Comparison of ENCODE assay signal across 8 cellular contexts in the genomic region with DNA sequence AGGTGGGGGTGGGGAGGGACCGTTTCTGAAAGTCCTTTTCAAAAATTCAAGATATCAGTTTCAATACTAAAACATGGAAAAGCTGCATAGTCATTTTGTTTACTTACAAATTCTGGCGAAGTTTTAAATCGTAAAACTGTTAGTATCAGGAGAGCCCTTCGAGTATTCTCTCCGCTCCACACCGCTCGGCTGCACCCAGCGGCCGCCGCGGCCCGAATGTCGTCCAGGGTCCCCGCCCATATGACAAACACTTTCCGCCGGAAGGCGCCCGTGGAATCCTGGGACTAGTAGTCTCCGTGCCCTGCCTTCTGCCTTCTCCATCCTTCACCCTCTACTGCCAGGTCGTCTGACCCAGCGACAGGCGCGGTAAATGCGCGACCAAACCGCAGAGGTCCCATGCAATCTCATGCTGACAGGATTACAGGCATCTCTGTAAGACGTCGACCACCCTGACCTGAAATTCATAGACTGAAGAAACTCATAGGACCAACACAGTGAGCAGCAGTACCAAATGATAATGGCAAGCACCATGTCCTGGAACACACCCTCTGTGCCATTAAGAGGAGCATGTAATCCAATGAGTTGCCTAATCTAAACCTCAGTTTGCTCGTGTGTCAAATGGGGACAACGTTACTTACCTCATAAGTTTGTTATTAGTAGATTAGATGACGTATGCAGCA. TPM values are rescaled to one million over a fixed set of nuclear protein-coding genes. Genes with fewer than 3 reads are reported as not detected.
A peak's percentile ranks its signal among the peaks of the same experiment; 100 is the strongest.
DNase-seq lines count a peak whose midpoint lies in the region; ATAC-seq and TF ChIP-seq lines count a peak whose summit lies in the region.

A gene (minus strand): TSS at position 218 of the 680 bp plus-strand sequence. CDS start 25,138 bp downstream, outside the sequence.

- H3K9me3 ChIP-seq in Peyer's patch: no peaks in the 10 kb centered on the region
- no peaks in the 10 kb centered on the region for H3K9me3 ChIP-seq in esophagus muscularis mucosa

- 4% methylated on average over 31 of the region's 31 CpGs for WGBS in esophagus muscularis mucosa

- no peak for TF ChIP-seq EP300 in Ishikawa (IDR thresholded peaks at IDR 0.05; ENCODE audit: borderline replicate concordance)
- TF ChIP-seq EP300 in esophagus muscularis mucosa (IDR thresholded peaks at IDR 0.05): no peak

- DNase-seq in DMS153 treated with DMSO at 0.1 percent for 48 hours (lab: John Stamatoyannopoulos, UW; ENCODE audit: unreplicated experiment): peak; percentile 96
- DNase-seq in Peyer's patch: peak; percentile 89 to 96 (median 91)
- peak; percentile 93 for DNase-seq in activated T-cell treated with anti-CD3 and anti-CD28 coated beads, Interleukin-2, amount 50 U/mL, for 48 hours
- DNase-seq in esophagus muscularis mucosa (ENCODE audit: extremely low spot score): peak; percentile 98
- peak; percentile 90 for DNase-seq in myocyte (ENCODE audit: low read depth)
- peak; percentile 75 to 92 for DNase-seq in stimulated activated effector memory CD8-positive, alpha-beta T cell treated with anti-CD3 and anti-CD28 coated beads, Interleukin-12 subunit alpha, Interleukin-12 subunit beta, amount 100 ng/mL, for 72 hours (ENCODE audit: low spot score in 2 of 2)

- TF ChIP-seq POLR2A in Peyer's patch (IDR thresholded peaks at IDR 0.05) (peak; percentile 98 to 99), esophagus muscularis mucosa (IDR thresholded peaks at IDR 0.05; ENCODE audit: low read depth) (peak; percentile 97)

- peak; percentile 64 for ATAC-seq in GM21576 (IDR thresholded peaks at IDR 0.05; ENCODE audit: unreplicated experiment)
- ATAC-seq in stimulated activated effector memory CD8-positive, alpha-beta T cell treated with anti-CD3 and anti-CD28 coated beads, Interleukin-12 subunit alpha, Interleukin-12 subunit beta, amount 100 ng/mL, for 72 hours: peak; percentile 79

- peaks cover 65% of the 10 kb centered on the region for H3K36me3 Mint-ChIP-seq in stimulated activated effector memory CD8-positive, alpha-beta T cell treated with anti-CD3 and anti-CD28 coated beads, Interleukin-12 subunit alpha, Interleukin-12 subunit beta, amount 100 ng/mL, for 72 hours

- H3K4me1 ChIP-seq in Peyer's patch (peaks cover 0 to 53% (median 4%) of the 10 kb centered on the region in 4 donors), esophagus muscularis mucosa (peaks cover 33 to 59% (median 50%) of the 10 kb centered on the region in 4 donors)

- intact Hi-C loops in esophagus muscularis mucosa (cut with DNase I): loop anchor here (5.0 kb wide), 1 partner anchor 150 kb away; no protein-coding TSS in a partner anchor

- H3K4me1 Mint-ChIP-seq in stimulated activated effector memory CD8-positive, alpha-beta T cell treated with anti-CD3 and anti-CD28 coated beads, Interleukin-12 subunit alpha, Interleukin-12 subunit beta, amount 100 ng/mL, for 72 hours: peaks cover 30% of the 10 kb centered on the region

- TF ChIP-seq CTCF in Peyer's patch (IDR thresholded peaks at IDR 0.05): peak in 2 of 6 experiments; percentile 9 to 19
- peak in 2 of 3 experiments; percentile 15 to 26 for TF ChIP-seq CTCF in esophagus muscularis mucosa (IDR thresholded peaks at IDR 0.05)

- H3K36me3 ChIP-seq in Peyer's patch (peaks cover 0 to 17% (median 0%) of the 10 kb centered on the region in 3 donors), esophagus muscularis mucosa (peaks cover 0 to 17% (median 9%) of the 10 kb centered on the region in 4 donors)

- H3K27ac ChIP-seq in Peyer's patch (peak within 1 kb of the TSS; percentile 59 to 76 (median 72)), esophagus muscularis mucosa (replicated peaks in 1 of 4) (peak within 1 kb of the TSS; percentile 71 to 75 (median 74))

- H3K9me3 Mint-ChIP-seq in stimulated activated effector memory CD8-positive, alpha-beta T cell treated with anti-CD3 and anti-CD28 coated beads, Interleukin-12 subunit alpha, Interleukin-12 subunit beta, amount 100 ng/mL, for 72 hours: no peaks in the 10 kb centered on the region

- TF ChIP-seq RAD21 in Ishikawa (IDR thresholded peaks at IDR 0.05; ENCODE audit: low read depth): no peak

- H3K27ac Mint-ChIP-seq in stimulated activated effector memory CD8-positive, alpha-beta T cell treated with anti-CD3 and anti-CD28 coated beads, Interleukin-12 subunit alpha, Interleukin-12 subunit beta, amount 100 ng/mL, for 72 hours: peak within 1 kb of the TSS; percentile 91

- no peaks in the 10 kb centered on the region for H3K27me3 ChIP-seq in Peyer's patch
- no peaks in the 10 kb centered on the region for H3K27me3 ChIP-seq in esophagus muscularis mucosa

- peak within 1 kb of the TSS; percentile 54 to 67 (median 64) for H3K4me3 ChIP-seq in Peyer's patch
- H3K4me3 ChIP-seq in esophagus muscularis mucosa: peak within 1 kb of the TSS; percentile 66 to 76 (median 71)

- peak within 1 kb of the TSS; percentile 84 for H3K4me3 Mint-ChIP-seq in stimulated activated effector memory CD8-positive, alpha-beta T cell treated with anti-CD3 and anti-CD28 coated beads, Interleukin-12 subunit alpha, Interleukin-12 subunit beta, amount 100 ng/mL, for 72 hours

TF ChIP-seq in Ishikawa, 13 proteins besides CTCF, POLR2A, EP300 and RAD21:
- TF ChIP-seq TCF12 (IDR thresholded peaks at IDR 0.05; ENCODE audit: low read depth) (no peak), TAF1 (IDR thresholded peaks at IDR 0.05; ENCODE audit: low read depth) (peak; percentile 94), CREB1 (IDR thresholded peaks at IDR 0.05; ENCODE audit: low read depth) (peak; percentile 70), CEBPB (IDR thresholded peaks at IDR 0.05) (0 out of 2 replicates have a peak, but pooled peaks have one; percentile 16), YY1 (IDR thresholded peaks at IDR 0.05; ENCODE audit: low read depth) (0 out of 2 replicates have a peak, but pooled peaks have one; percentile 40), NFIC (IDR thresholded peaks at IDR 0.05) (no peak)
- TF ChIP-seq, protein P1, sequence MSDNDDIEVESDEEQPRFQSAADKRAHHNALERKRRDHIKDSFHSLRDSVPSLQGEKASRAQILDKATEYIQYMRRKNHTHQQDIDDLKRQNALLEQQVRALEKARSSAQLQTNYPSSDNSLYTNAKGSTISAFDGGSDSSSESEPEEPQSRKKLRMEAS (IDR thresholded peaks at IDR 0.05): peak; percentile 47; the same call in 1 of the 2 replicates

RNA-seq across cellular contexts. Expression of the gene that starts here (rescaled TPM):
- total RNA-seq in Peyer's patch (100 to 1,000 TPM in 3 of 4 donors, 10 to 100 TPM in 1; 45.4 to 314 (median 218) TPM), esophagus muscularis mucosa (10 to 100 TPM; 42.8 to 71.1 (median 47.0) TPM), myocyte (73.9 and 81.8 TPM in 2 replicates)
- polyA plus RNA-seq in myocyte (2012): 26.3 TPM

Comparison
In these comparisons a context has a peak if more than half of its experiments do, and no peak if none do; other contexts are left out.
1. Peak in every context shown above with its lines: DNase-seq, ATAC-seq, H3K4me3 ChIP-seq and H3K27ac ChIP-seq.